In genomic region chr15:41341519-41341918, GRCh38 we compare ENCODE assay signal across 18 cellular contexts. TPM values are rescaled to one million over a fixed set of nuclear protein-coding genes. Genes with fewer than 3 reads are reported as not detected.
"Had no signal": no experiment of that assay in that cellular context is flagged by ENCODE, and none has a peak within 500 bp of the region (broad histone marks: within the 10 kb centered on the region; RNA-seq: fewer than 3 reads in every experiment).

No MANE protein-coding gene starts in this region.

- H3K27ac ChIP-seq: adrenal gland, esophagus squamous epithelium, neutrophil, parathyroid adenoma, testis had no signal

- H3K4me3 Mint-ChIP-seq: natural killer cell; stimulated activated memory B cell treated with anti-CD40 and anti-IgM and Interleukin-4, amounts not matched to agents 10 μg/mL and 1 μg/mL and 100 μg/mL, for 72 hours; type B pancreatic cell had no signal

- H3K36me3 Mint-ChIP-seq: natural killer cell had no signal

- H3K4me1 ChIP-seq: adrenal gland, parathyroid adenoma, testis had no signal

- H3K27ac Mint-ChIP-seq: natural killer cell; stimulated activated memory B cell treated with anti-CD40 and anti-IgM and Interleukin-4, amounts not matched to agents 10 μg/mL and 1 μg/mL and 100 μg/mL, for 72 hours; type B pancreatic cell had no signal

- H3K9ac ChIP-seq: parathyroid adenoma had no signal

- H3K9me3 ChIP-seq: adrenal gland, esophagus squamous epithelium, neutrophil, testis had no signal

- H3K27me3 Mint-ChIP-seq: stimulated activated memory B cell treated with anti-CD40 and anti-IgM and Interleukin-4, amounts not matched to agents 10 μg/mL and 1 μg/mL and 100 μg/mL, for 72 hours; type B pancreatic cell had no signal

- H3K9me3 Mint-ChIP-seq: natural killer cell; stimulated activated memory B cell treated with anti-CD40 and anti-IgM and Interleukin-4, amounts not matched to agents 10 μg/mL and 1 μg/mL and 100 μg/mL, for 72 hours; type B pancreatic cell had no signal

- DNase-seq: activated CD4-positive, CD25-positive, alpha-beta regulatory T cell; activated CD8-positive, alpha-beta memory T cell treated with anti-CD3 and anti-CD28 coated beads for 24 hours; activated CD8-positive, alpha-beta memory T cell treated with anti-CD3 and anti-CD28 coated beads, Interleukin-2, amount 50 U/mL, for 48 hours; activated effector memory CD4-positive, alpha-beta T cell treated with anti-CD3 and anti-CD28 coated beads, Interleukin-2, amount 50 U/mL, for 16 hours; activated naive CD4-positive, alpha-beta T cell treated with anti-CD3 and anti-CD28 coated beads, Interleukin-2, amount 50 U/mL, for 16 hours; activated T-cell treated with anti-CD3 and anti-CD28 coated beads, Interleukin-2, amount 50 U/mL, for 48 hours; effector CD4-positive, alpha-beta T cell; esophagus squamous epithelium; natural killer cell; stimulated activated CD4-positive, alpha-beta T cell treated with anti-CD3 and anti-CD28 coated beads, Interleukin-4, amount 100 ng/mL, for 4 hours; testis had no signal

- H3K4me1 Mint-ChIP-seq: natural killer cell had no signal

- H3K27me3 ChIP-seq: adrenal gland, esophagus squamous epithelium, neutrophil, testis had no signal

- H3K4me3 ChIP-seq: adrenal gland, esophagus squamous epithelium, testis had no signal

- H3K79me2 ChIP-seq: parathyroid adenoma had no signal

- H2AFZ ChIP-seq: parathyroid adenoma had no signal

- ATAC-seq: natural killer cell; sciatic nerve; stimulated activated memory B cell treated with anti-CD40 and anti-IgM and Interleukin-4, amounts not matched to agents 10 μg/mL and 1 μg/mL and 100 μg/mL, for 72 hours had no signal

- H3K36me3 ChIP-seq: adrenal gland, esophagus squamous epithelium had no signal

RNA-seq across cellular contexts. Expression of gene OIP5, which starts 9.1 kb away (rescaled TPM):
- total RNA-seq: mesenteric fat pad had no signal
